ENCODE assay signal across 8 cellular contexts in the genomic region with DNA sequence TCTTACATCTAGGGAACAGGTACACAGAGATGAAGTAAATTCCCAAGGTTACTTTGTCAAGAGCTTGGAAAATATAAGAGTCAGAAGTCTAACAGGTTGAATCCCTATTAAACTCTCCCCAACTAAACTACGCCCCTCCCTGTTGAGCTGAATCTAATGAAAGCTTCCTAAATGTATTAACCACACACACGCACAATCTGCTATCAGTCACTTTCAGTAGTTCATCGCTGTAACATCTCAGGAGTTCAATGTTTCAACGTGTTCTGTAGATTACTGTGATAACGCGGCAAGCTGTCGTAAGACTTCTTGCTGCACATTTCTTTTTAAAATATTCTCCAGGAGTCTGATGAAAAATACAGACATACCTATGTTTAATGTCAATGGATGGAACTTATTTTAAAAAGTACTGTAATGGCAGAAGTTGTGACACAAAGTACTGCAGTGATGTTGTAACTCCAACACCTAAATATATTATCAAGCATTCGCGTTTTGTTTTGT. TPM values are rescaled to one million over a fixed set of nuclear protein-coding genes. Genes with fewer than 3 reads are reported as not detected.
DNase-seq lines count a peak whose midpoint lies in the region; ATAC-seq and TF ChIP-seq lines count a peak whose summit lies in the region.

No MANE protein-coding gene starts in this region.

- no peak overlapping the region for H2BK120ac ChIP-seq in H9 (ENCODE audit: low read depth, low read length, poor library complexity, severe bottlenecking)

- H2BK5ac ChIP-seq in H9 (ENCODE audit: insufficient read length, low read length) = no peak overlapping the region

- no peaks in the 10 kb centered on the region for H3K9me3 ChIP-seq in H9 (ENCODE audit: control insufficient read depth, low read depth, low read length)
- no peaks in the 10 kb centered on the region for H3K9me3 ChIP-seq in SU-DHL-6 (ENCODE audit: insufficient read depth, low read length)

- no peak overlapping the region for H4K5ac ChIP-seq in H9 (ENCODE audit: insufficient read length, low read depth, low read length)

- no peak overlapping the region for H2BK20ac ChIP-seq in H9 (ENCODE audit: low read depth, low read length, poor library complexity, severe bottlenecking)

- H3K27me3 Mint-ChIP-seq in H9 (ENCODE audit: low read depth) = no peaks in the 10 kb centered on the region

- peaks cover 8% of the 10 kb centered on the region; the same call in 1 of the 2 replicates for H3F3A ChIP-seq in SU-DHL-6 (ENCODE audit: insufficient read depth)

- H2AFZ ChIP-seq in H9 (ENCODE audit: low read length) = no peak overlapping the region
- H2AFZ ChIP-seq in SU-DHL-6 (ENCODE audit: low read depth, low read length, severe bottlenecking) = peak overlapping the region; percentile 11

- H4K8ac ChIP-seq in H9 (replicated peaks; ENCODE audit: insufficient read length, low read depth, low read length) = no peak overlapping the region

- no peak overlapping the region for H4K91ac ChIP-seq in H9 (ENCODE audit: insufficient read length, low read depth, low read length)

- H3K23ac ChIP-seq in H9 (ENCODE audit: insufficient read length, low read depth, low read length) = no peak overlapping the region

- H4K20me1 ChIP-seq in H9 (ENCODE audit: control insufficient read depth, insufficient read depth, insufficient read length) (no peaks in the 10 kb centered on the region), SU-DHL-6 (ENCODE audit: low read depth, low read length) (peaks cover 23% of the 10 kb centered on the region)

- H3K4me3 ChIP-seq in SU-DHL-6 (ENCODE audit: insufficient read depth, low read length, poor library complexity, severe bottlenecking) = peak overlapping the region; percentile 37
- H3K4me3 ChIP-seq in fibroblast of villous mesenchyme (ENCODE audit: low read depth, low read length) = peak overlapping the region; percentile 58
- H3K4me3 ChIP-seq in skin epidermis = peak overlapping the region; percentile 60 to 99 (median 93)

- peaks cover 29% of the 10 kb centered on the region for H3K36me3 ChIP-seq in SU-DHL-6 (ENCODE audit: low read length)

- H3K79me2 ChIP-seq in H9 (ENCODE audit: insufficient read depth, low read length) (peaks cover 26% of the 10 kb centered on the region; the same call in 1 of the 2 replicates), SU-DHL-6 (ENCODE audit: insufficient read depth, low read length) (peaks cover 43% of the 10 kb centered on the region)

- peak overlapping the region; percentile 63 to 95 (median 78); a peak in 6 of 7 replicates for H3K27ac Mint-ChIP-seq in H9

- H3K27ac ChIP-seq in 22Rv1 (peak overlapping the region; percentile 88), H9 (ENCODE audit: insufficient read length, low read depth, low read length) (no peak overlapping the region), SU-DHL-6 (ENCODE audit: low read depth, low read length) (peak overlapping the region; percentile 39; the same call in 1 of the 2 replicates), skin epidermis (peak overlapping the region in 20 of 21 experiments; percentile 64 to 100 (median 98))

- H3K56ac ChIP-seq in H9 (ENCODE audit: insufficient read length, low read depth, low read length) = no peak overlapping the region

- H3K9me2 ChIP-seq in SU-DHL-6 (replicated peaks; ENCODE audit: insufficient read depth, low read length) = no peaks in the 10 kb centered on the region

- H2BK15ac ChIP-seq in H9 (ENCODE audit: low read depth, low read length) = no peak overlapping the region

- H3K14ac ChIP-seq in H9 (ENCODE audit: insufficient read depth, low read length) = no peak overlapping the region

- ATAC-seq in HG02885 (IDR thresholded peaks at IDR 0.05; ENCODE audit: poor library complexity, unreplicated experiment) = no peak
- no peak for ATAC-seq in HG03571 (IDR thresholded peaks at IDR 0.05; ENCODE audit: unreplicated experiment)

- H3T11ph ChIP-seq in H9 (ENCODE audit: low read length) = no peak overlapping the region

- H3K4me2 ChIP-seq in H9 (ENCODE audit: insufficient read depth, insufficient read length, low read length) (peak overlapping the region; percentile 64), SU-DHL-6 (ENCODE audit: low read depth, low read length, poor library complexity, severe bottlenecking) (peak overlapping the region; percentile 65)

- peaks cover 2% of the 10 kb centered on the region in 2 experiments; a peak in 1 of 5 replicates for H3K9me3 Mint-ChIP-seq in H9

- no peak overlapping the region for H2AK5ac ChIP-seq in H9 (ENCODE audit: insufficient read length, low read length)

- H3K18ac ChIP-seq in H9 (ENCODE audit: insufficient read length, low read depth, low read length) = peak overlapping the region; percentile 32

- H3K23me2 ChIP-seq in H9 (ENCODE audit: insufficient read length, low read depth, low read length, poor library complexity, severe bottlenecking) = peaks cover 3% of the 10 kb centered on the region

- H3K79me1 ChIP-seq in H9 (ENCODE audit: insufficient read depth, low read depth, low read length, poor library complexity, severe bottlenecking) = no peaks in the 10 kb centered on the region

- peaks cover 31 to 37% (median 34%) of the 10 kb centered on the region in 3 experiments for H3K36me3 Mint-ChIP-seq in H9 (ENCODE audit: insufficient read depth in 1 of 3, low read depth in 3 of 3)

- WGBS in H9 (ENCODE audit: extremely low coverage, insufficient read length, low lambda C conversion rate) = no CpG with 5 or more reads among the region's 9 CpGs

- no peak overlapping the region for H2BK12ac ChIP-seq in H9 (ENCODE audit: insufficient read length, low read depth, low read length)

- no peak overlapping the region for H3K4ac ChIP-seq in H9 (ENCODE audit: low read depth, low read length)

- no peak for TF ChIP-seq CTCF in 22Rv1 (IDR thresholded peaks at IDR 0.05)
- TF ChIP-seq CTCF in H9 (conservative IDR thresholded peaks at IDR 0.05) = no peak
- TF ChIP-seq CTCF in SU-DHL-6 (IDR thresholded peaks at IDR 0.05; ENCODE audit: insufficient read depth, low read length, poor library complexity, severe bottlenecking) = no peak
- no peak for TF ChIP-seq CTCF in fibroblast of villous mesenchyme (IDR thresholded peaks at IDR 0.05; ENCODE audit: insufficient read depth, low read depth, low read length)

- peaks cover 16 to 21% of the 10 kb centered on the region in 2 experiments for H3K4me1 Mint-ChIP-seq in H9

- DNase-seq in H9 = no peak
- peak; percentile 57 for DNase-seq in fibroblast of villous mesenchyme (ENCODE audit: low read depth)
- DNase-seq in mesenteric fat pad (ENCODE audit: low spot score) = no peak

- H3K4me1 ChIP-seq in H9 (ENCODE audit: insufficient read depth, low read length) = no peaks in the 10 kb centered on the region

- peak overlapping the region; percentile 90 to 91 for H3K4me3 Mint-ChIP-seq in H9

- peak overlapping the region; percentile 59 for H3K9ac ChIP-seq in H9 (ENCODE audit: extremely low read depth, insufficient read length, low read length)
- peak overlapping the region; percentile 95 for H3K9ac ChIP-seq in SU-DHL-6 (ENCODE audit: low read length)

- no peaks in the 10 kb centered on the region for H3K27me3 ChIP-seq in H9 (ENCODE audit: insufficient read depth, low read length)
- H3K27me3 ChIP-seq in SU-DHL-6 (ENCODE audit: low read length) = no peaks in the 10 kb centered on the region

RNA-seq across cellular contexts. Expression of a gene that starts 0.6 kb away (rescaled TPM):
- total RNA-seq in H9 (2021) (673 and 682 TPM in 2 replicates), fibroblast of villous mesenchyme (620 and 668 TPM in 2 replicates), mesenteric fat pad (437 TPM)

RNA-seq across cellular contexts. Expression of a gene that starts 51.7 kb away (rescaled TPM):
- total RNA-seq in H9 (2021) (16.5 and 17.0 TPM in 2 replicates), fibroblast of villous mesenchyme (61.5 and 90.7 TPM in 2 replicates), mesenteric fat pad (22.6 TPM)

RNA-seq across cellular contexts. Expression of a gene that starts 52.2 kb away (rescaled TPM):
- total RNA-seq in H9 (2021) (13.4 and 16.5 TPM in 2 replicates), fibroblast of villous mesenchyme (17.7 and 40.2 TPM in 2 replicates), mesenteric fat pad (14.6 TPM)

Comparison
In these comparisons a context has a peak if more than half of its experiments do, and no peak if none do; other contexts are left out.
1. H3K4me3 ChIP-seq: peak in every context shown above with its lines; median percentile 93 in skin epidermis; 58 in fibroblast of villous mesenchyme; 37 in SU-DHL-6.